ENCODE assay signal across 14 cellular contexts in the genomic region with DNA sequence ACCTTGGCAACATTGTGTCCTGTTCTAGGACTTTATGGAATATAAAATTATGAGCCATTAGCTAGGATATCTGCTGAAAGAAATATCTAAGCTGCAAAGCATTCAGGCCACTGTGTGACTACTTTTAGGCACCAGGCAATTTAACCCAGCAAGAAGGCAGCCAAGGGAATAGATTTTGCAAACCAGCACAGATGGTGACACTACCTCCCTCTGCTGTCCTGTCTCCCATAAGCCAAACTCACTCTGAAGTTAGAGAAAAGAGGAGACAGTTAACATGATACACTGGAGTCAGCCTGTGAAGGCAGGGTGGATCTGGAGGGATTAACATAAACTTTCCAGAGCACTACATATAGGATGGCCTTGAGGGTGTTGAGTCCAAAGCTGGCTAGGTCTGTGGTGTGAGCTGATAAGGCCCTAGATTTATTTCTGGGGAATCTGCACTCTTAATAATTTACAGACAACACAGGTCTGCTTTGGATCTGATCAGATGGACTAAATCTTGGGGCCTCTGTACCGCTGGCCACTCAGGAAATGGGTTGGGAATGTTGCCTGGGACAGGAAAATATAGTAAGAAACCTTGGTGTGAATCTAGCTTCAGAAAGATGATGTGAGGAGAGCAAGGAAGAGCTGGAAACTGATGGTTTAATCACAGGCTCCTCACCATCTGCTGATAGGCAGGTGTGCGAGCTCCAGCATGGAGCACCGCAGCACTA.
DNase-seq lines count a peak whose midpoint lies in the region.
"Had no signal": no experiment of that assay in that cellular context is flagged by ENCODE, and none has a peak within 500 bp of the region (broad histone marks: within the 10 kb centered on the region; RNA-seq: fewer than 3 reads in every experiment).

No MANE protein-coding gene starts in this region.

- no peak overlapping the region for H4K8ac ChIP-seq in mesendoderm (ENCODE audit: low read depth, low read length)

- no peak overlapping the region for H2BK120ac ChIP-seq in mesendoderm (ENCODE audit: low read depth, low read length)

- H2BK15ac ChIP-seq in mesendoderm (replicated peaks; ENCODE audit: low read depth), result no peak overlapping the region

- no peaks in the 10 kb centered on the region for H3K4me1 ChIP-seq in mesendoderm (ENCODE audit: control insufficient read depth, low read depth, low read length)
- H3K4me1 ChIP-seq in SJCRH30, result no peaks in the 10 kb centered on the region

- H3K79me2 ChIP-seq in mesendoderm (ENCODE audit: control insufficient read depth, insufficient read depth, low read length), result no peaks in the 10 kb centered on the region

- H3K27me3 ChIP-seq in mesendoderm (ENCODE audit: insufficient read depth, low read length, poor library complexity) (no peaks in the 10 kb centered on the region), SJCRH30 (0 out of 2 replicates have a peak, but pooled peaks cover 3% of the 10 kb centered on the region)
- H3K27me3 ChIP-seq: tibial nerve had no signal

- DNase-seq in SIG-M5 treated with dmso at 0.1 percent for 504 hours (lab: John Stamatoyannopoulos, UW; ENCODE audit: unreplicated experiment), result peak; percentile 2
- DNase-seq in SIG-M5 (lab: John Stamatoyannopoulos, UW), result no peak
- peak; percentile 40 for DNase-seq in mesendoderm
- DNase-seq in SJCRH30, result no peak
- DNase-seq in NCI-H2227 treated with DMSO at 0.1 percent for 48 hours (lab: John Stamatoyannopoulos, UW), result no peak
- DNase-seq in posterior vena cava (ENCODE audit: low spot score), result no peak
- DNase-seq: activated CD4-positive, alpha-beta T cell treated with anti-CD3 and anti-CD28 coated beads, Interleukin-2, amount 50 U/mL, for 48 hours; foreskin melanocyte; immature natural killer cell had no signal

- no peaks in the 10 kb centered on the region for H3K36me3 Mint-ChIP-seq in activated naive CD8-positive, alpha-beta T cell
- H3K36me3 Mint-ChIP-seq: mesothelial cell of epicardium had no signal

- H3K4me3 ChIP-seq in mesendoderm (ENCODE audit: low read length) (no peak overlapping the region), SJCRH30 (no peak overlapping the region)
- H3K4me3 ChIP-seq: tibial nerve had no signal

- peaks cover 27% of the 10 kb centered on the region for H3K4me1 Mint-ChIP-seq in activated naive CD8-positive, alpha-beta T cell (ENCODE audit: low read depth)

- peak overlapping the region; percentile 56 for H3K4me3 Mint-ChIP-seq in activated naive CD8-positive, alpha-beta T cell
- H3K4me3 Mint-ChIP-seq: dendritic cell treated with granulocyte-macrophage colony-stimulating factor and Interleukin-4, amounts not matched to agents 40 ng/mL and 50 ng/mL, for 4 days; immature natural killer cell; mesothelial cell of epicardium had no signal

- intact Hi-C loops in posterior vena cava (cut with DNase I), result no loop called here

- H3K23ac ChIP-seq in mesendoderm (ENCODE audit: low read length), result no peak overlapping the region

- no peak overlapping the region for H3K4ac ChIP-seq in mesendoderm (ENCODE audit: low read depth, low read length)

- peaks cover 62% of the 10 kb centered on the region for H3K36me3 ChIP-seq in KOPT-K1 (ENCODE audit: insufficient read depth, low read length)
- H3K36me3 ChIP-seq in mesendoderm (ENCODE audit: control insufficient read depth, insufficient read depth, low read length), result no peaks in the 10 kb centered on the region
- no peaks in the 10 kb centered on the region for H3K36me3 ChIP-seq in SJCRH30
- H3K36me3 ChIP-seq: tibial nerve had no signal

- WGBS in mesendoderm (ENCODE audit: extremely low coverage, insufficient coverage, low lambda C conversion rate), result no CpG with 5 or more reads among the region's 3 CpGs

- peak overlapping the region; percentile 29 for H3K27ac ChIP-seq in KOPT-K1 (ENCODE audit: low read depth, low read length, poor library complexity, severe bottlenecking)
- H3K27ac ChIP-seq in mesendoderm (ENCODE audit: low read depth, low read length), result no peak overlapping the region
- H3K27ac ChIP-seq in SJCRH30, result no peak overlapping the region
- H3K27ac ChIP-seq: tibial nerve had no signal

- no peaks in the 10 kb centered on the region for H3K9me3 Mint-ChIP-seq in activated naive CD8-positive, alpha-beta T cell (ENCODE audit: low read depth)
- H3K9me3 Mint-ChIP-seq: dendritic cell treated with granulocyte-macrophage colony-stimulating factor and Interleukin-4, amounts not matched to agents 40 ng/mL and 50 ng/mL, for 4 days; immature natural killer cell; mesothelial cell of epicardium had no signal

- H3K27me3 Mint-ChIP-seq in activated naive CD8-positive, alpha-beta T cell, result no peaks in the 10 kb centered on the region

- H3K9me3 ChIP-seq in KOPT-K1 (ENCODE audit: insufficient read depth, low read length, poor library complexity, severe bottlenecking) (no peaks in the 10 kb centered on the region), SJCRH30 (replicated peaks) (no peaks in the 10 kb centered on the region)
- H3K9me3 ChIP-seq: tibial nerve had no signal

- H3K56ac ChIP-seq in mesendoderm (ENCODE audit: low read length), result no peak overlapping the region

- H2BK5ac ChIP-seq in mesendoderm (ENCODE audit: low read length), result no peak overlapping the region

- H3K9ac ChIP-seq in mesendoderm (ENCODE audit: low read length), result no peak overlapping the region

- H3K18ac ChIP-seq in mesendoderm (ENCODE audit: low read length), result no peak overlapping the region

- no peak overlapping the region for H3K4me2 ChIP-seq in mesendoderm (ENCODE audit: low read length)

- no peaks in the 10 kb centered on the region for H3K79me1 ChIP-seq in mesendoderm (ENCODE audit: low read length)

- H4K5ac ChIP-seq in mesendoderm (ENCODE audit: low read length), result no peak overlapping the region

- H3K27ac Mint-ChIP-seq in activated naive CD8-positive, alpha-beta T cell, result peak overlapping the region; percentile 85
- H3K27ac Mint-ChIP-seq: immature natural killer cell, mesothelial cell of epicardium had no signal

- H2AK5ac ChIP-seq in mesendoderm (ENCODE audit: low read length), result no peak overlapping the region

Comparison
In these comparisons a context has a peak if more than half of its experiments do, and no peak if none do; other contexts are left out.
1. DNase-seq: peak in SIG-M5 treated with dmso at 0.1 percent for 504 hours (single experiment) and mesendoderm (single experiment); none in SIG-M5 (single experiment), SJCRH30 (0 of 2), NCI-H2227 treated with DMSO at 0.1 percent for 48 hours (single experiment) and posterior vena cava (single experiment).